ENCODE assay signal across 8 cellular contexts in the genomic region with DNA sequence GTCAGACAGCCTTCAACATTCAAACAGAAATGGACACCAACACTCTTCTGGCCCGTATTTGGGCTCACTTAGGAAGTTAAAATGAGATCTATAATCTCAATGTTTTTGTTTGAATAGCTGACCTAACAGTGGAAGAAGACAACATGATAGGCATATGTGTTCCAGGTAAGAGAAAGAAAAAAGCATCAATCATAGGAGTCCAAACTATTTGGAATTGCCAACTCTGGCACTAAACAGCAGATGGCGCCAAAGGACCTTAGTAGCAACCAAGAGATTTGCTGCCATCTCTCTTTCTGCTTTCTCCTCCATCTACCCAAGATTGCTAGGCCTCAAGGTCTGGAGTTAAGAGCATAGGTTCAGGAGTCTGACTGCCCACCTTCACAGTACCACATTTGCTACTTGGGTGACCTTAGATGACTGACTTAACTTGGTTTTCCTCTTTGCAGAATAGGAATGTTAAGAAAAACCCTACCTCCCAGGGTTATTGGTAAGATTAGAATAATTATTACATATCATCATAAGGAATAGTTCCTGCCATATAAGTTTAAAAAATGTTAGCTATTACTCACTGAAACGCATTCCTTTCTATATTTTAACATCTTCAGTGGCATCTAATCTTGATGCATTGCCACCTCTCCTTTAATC. TPM values are rescaled to one million over a fixed set of nuclear protein-coding genes. Genes with fewer than 3 reads are reported as not detected.
DNase-seq lines count a peak whose midpoint lies in the region; ATAC-seq and TF ChIP-seq lines count a peak whose summit lies in the region.

No MANE protein-coding gene starts in this region.

- no peaks in the 10 kb centered on the region for H3K27me3 ChIP-seq in gastroesophageal sphincter
- H3K27me3 ChIP-seq in ovary, result no peaks in the 10 kb centered on the region
- H3K27me3 ChIP-seq in tibial artery, result no peaks in the 10 kb centered on the region

- peak; percentile 64 for TF ChIP-seq CTCF in RWPE1 (conservative IDR thresholded peaks at IDR 0.05; ENCODE audit: low read depth)
- TF ChIP-seq CTCF in gastroesophageal sphincter (IDR thresholded peaks at IDR 0.05), result peak; percentile 65 to 88 (median 80)
- peak in 2 of 3 donors; percentile 45 to 52 for TF ChIP-seq CTCF in ovary (IDR thresholded peaks at IDR 0.05)
- TF ChIP-seq CTCF in tibial artery (IDR thresholded peaks at IDR 0.05), result peak; percentile 73 to 80

- intact Hi-C loops in ovary (cut with DNase I) (loop anchor here in 3 of 4 donors (5.0 to 10.0 kb wide), 2 partner anchors 415 to 418 kb away; no protein-coding TSS in a partner anchor), tibial artery (cut with DNase I; ENCODE audit: low total_unique reads) (loop anchor here (2.0 kb wide), 1 partner anchor 419 kb away; no protein-coding TSS in a partner anchor)

- POLR2A ChIA-PET in RWPE1 (lab: Yijun Ruan, JAX; ENCODE audit: low non-redundant PET), result no interaction called here

- H3K4me3 ChIP-seq in gastroesophageal sphincter (no peak overlapping the region), ovary (no peak overlapping the region), tibial artery (no peak overlapping the region)

- TF ChIP-seq POLR2A in gastroesophageal sphincter (IDR thresholded peaks at IDR 0.05) (no peak), ovary (IDR thresholded peaks at IDR 0.05) (no peak), GM18505 (IDR thresholded peaks at IDR 0.05; ENCODE audit: borderline replicate concordance, extremely low read depth, insufficient read depth, insufficient read length) (no peak)

- TF ChIP-seq EP300 in gastroesophageal sphincter (IDR thresholded peaks at IDR 0.05) (no peak), ovary (IDR thresholded peaks at IDR 0.05) (no peak)

- H3K4me1 ChIP-seq in gastroesophageal sphincter (no peaks in the 10 kb centered on the region), ovary (ENCODE audit: insufficient read depth) (no peaks in the 10 kb centered on the region), tibial artery (no peaks in the 10 kb centered on the region)

- H3K9me3 ChIP-seq in gastroesophageal sphincter (no peaks in the 10 kb centered on the region), ovary (no peaks in the 10 kb centered on the region), tibial artery (no peaks in the 10 kb centered on the region)

- DNase-seq in EL (peak; percentile 65), LoVo (ENCODE audit: low spot score) (peak; percentile 82), RWPE1 (ENCODE audit: low spot score) (peak; percentile 48), ovary (peak; percentile 20 to 65 (median 52)), tibial artery (peak in 1 of 2 donors; percentile 69)
- peak; percentile 41 for DNase-seq in activated effector memory CD4-positive, alpha-beta T cell treated with Interleukin-2 at 50 U/mL for 16 hours

- 6 to 14% methylated on average over 3 of the region's 3 CpGs for WGBS in gastroesophageal sphincter (ENCODE audit: low coverage in 1 of 2), 2 donors
- 21 to 26% (median 22%) methylated on average over 3 of the region's 3 CpGs for WGBS in ovary, 3 donors

- H3K36me3 ChIP-seq in gastroesophageal sphincter (no peaks in the 10 kb centered on the region), ovary (no peaks in the 10 kb centered on the region), tibial artery (no peaks in the 10 kb centered on the region)

- peak; percentile 22 for ATAC-seq in gastroesophageal sphincter
- ATAC-seq in GM18505 (IDR thresholded peaks at IDR 0.05; ENCODE audit: unreplicated experiment), result no peak

- H3K27ac ChIP-seq in RWPE1 (no peak overlapping the region), gastroesophageal sphincter (no peak overlapping the region), ovary (no peak overlapping the region), tibial artery (no peak overlapping the region)

- CTCF ChIA-PET in RWPE1 (lab: Yijun Ruan, JAX), result interaction anchor here (0.7 kb wide), 1 partner anchor 353 kb away, joined by 3 read pairs; no protein-coding TSS in a partner anchor

RNA-seq across cellular contexts. Expression of gene PEX5, which starts 30.2 kb away (rescaled TPM):
- 10 to 100 TPM; 36.8 to 53.2 (median 47.4) TPM for total RNA-seq in gastroesophageal sphincter
- total RNA-seq in ovary, result 10 to 100 TPM; 23.0 to 71.4 (median 59.8) TPM
- polyA plus RNA-seq in ovary, result 10 to 100 TPM; 28.8 to 35.6 TPM
